Comparison of ENCODE assay signal across 13 cellular contexts in genomic region chr15:79644091-79644490, GRCh38.
DNase-seq lines count a peak whose midpoint lies in the region; ATAC-seq and TF ChIP-seq lines count a peak whose summit lies in the region.
"Had no signal": no experiment of that assay in that cellular context is flagged by ENCODE, and none has a peak within 500 bp of the region (broad histone marks: within the 10 kb centered on the region; RNA-seq: fewer than 3 reads in every experiment).

No MANE protein-coding gene starts in this region.

- intact Hi-C loops in prostate gland (cut with DNase I) = no loop called here

- in situ Hi-C loops in ACHN (cut with HindIII; ENCODE audit: low pct_ligation_motif_present, low pct_unique_long_range_greater_than_20kb, low sequenced_read_pairs) = no loop called here

- H3K4me1 Mint-ChIP-seq in T-helper 2 cell treated with Interferon-gamma antibody and Interleukin-4, amounts not matched to agents 5 μg/mL and 100 μg/mL, for 36 hours (ENCODE audit: low read depth) = peaks cover 3% of the 10 kb centered on the region

- H3K4me3 ChIP-seq in fibroblast of the aortic adventitia (ENCODE audit: low read depth, low read length) = no peak overlapping the region
- no peak overlapping the region for H3K4me3 ChIP-seq in prostate gland
- H3K4me3 ChIP-seq: hepatocyte, SK-N-MC, testis had no signal

- H3K27me3 Mint-ChIP-seq in T-helper 2 cell treated with Interferon-gamma antibody and Interleukin-4, amounts not matched to agents 5 μg/mL and 100 μg/mL, for 36 hours (ENCODE audit: low read depth) = peaks cover 3% of the 10 kb centered on the region

- peaks cover 2% of the 10 kb centered on the region for H3K36me3 Mint-ChIP-seq in T-helper 2 cell treated with Interferon-gamma antibody and Interleukin-4, amounts not matched to agents 5 μg/mL and 100 μg/mL, for 36 hours (ENCODE audit: low read depth)

- H3K9me3 Mint-ChIP-seq in T-helper 2 cell treated with Interferon-gamma antibody and Interleukin-4, amounts not matched to agents 5 μg/mL and 100 μg/mL, for 36 hours = peaks cover 4% of the 10 kb centered on the region

- H3K4me3 Mint-ChIP-seq in T-helper 2 cell treated with Interferon-gamma antibody and Interleukin-4, amounts not matched to agents 5 μg/mL and 100 μg/mL, for 36 hours = no peak overlapping the region

- no peak overlapping the region for H3K27ac ChIP-seq in prostate gland
- H3K27ac ChIP-seq: hepatocyte, KMS-11, SK-N-MC, testis had no signal

- ATAC-seq in HG03354 (IDR thresholded peaks at IDR 0.05; ENCODE audit: poor library complexity, severe bottlenecking, unreplicated experiment) = no peak

- no peaks in the 10 kb centered on the region for H3K4me1 ChIP-seq in prostate gland (replicated peaks)
- H3K4me1 ChIP-seq: testis had no signal

- no peaks in the 10 kb centered on the region for H3K27me3 ChIP-seq in prostate gland (replicated peaks; ENCODE audit: insufficient read depth)
- H3K27me3 ChIP-seq: hepatocyte, testis had no signal

- no peak for TF ChIP-seq CTCF in fibroblast of the aortic adventitia (IDR thresholded peaks at IDR 0.05; ENCODE audit: insufficient read depth, low read length)
- TF ChIP-seq CTCF in prostate gland (IDR thresholded peaks at IDR 0.05) = no peak

- DNase-seq in ACHN (peak; percentile 31), GM03348 (ENCODE audit: low spot score) (peak; percentile 45), fibroblast of the aortic adventitia (ENCODE audit: low read depth) (peak; percentile 67), NCI-H446 treated with DMSO at 0.1 percent for 48 hours (lab: John Stamatoyannopoulos, UW) (no peak), prostate gland (ENCODE audit: low spot score) (no peak)
- DNase-seq in T-helper 2 cell treated with Interferon-gamma antibody and Interleukin-4, amounts not matched to agents 5 μg/mL and 100 μg/mL, for 36 hours (ENCODE audit: low spot score) = peak; percentile 33
- no peak for DNase-seq in activated CD4-positive, CD25-positive, alpha-beta regulatory T cell treated with anti-CD3 and anti-CD28 coated beads, Interleukin-2, amount 50 U/mL, for 72 hours
- DNase-seq: NCI-H345, testis had no signal

- TF ChIP-seq POLR2A in prostate gland (IDR thresholded peaks at IDR 0.05) = no peak

- 39% methylated on average over 2 of the region's 2 CpGs for WGBS in prostate gland

- H3K36me3 ChIP-seq in prostate gland = no peaks in the 10 kb centered on the region

- H3K27ac Mint-ChIP-seq in T-helper 2 cell treated with Interferon-gamma antibody and Interleukin-4, amounts not matched to agents 5 μg/mL and 100 μg/mL, for 36 hours = peak overlapping the region; percentile 24

- no peaks in the 10 kb centered on the region for H3K9me3 ChIP-seq in prostate gland
- H3K9me3 ChIP-seq: testis had no signal

Comparison
In these comparisons a context has a peak if more than half of its experiments do, and no peak if none do; other contexts are left out.
1. DNase-seq: peak in ACHN (single experiment), GM03348 (single experiment), T-helper 2 cell treated with Interferon-gamma antibody and Interleukin-4, amounts not matched to agents 5 μg/mL and 100 μg/mL, for 36 hours (single experiment) and fibroblast of the aortic adventitia (single experiment); none in NCI-H446 treated with DMSO at 0.1 percent for 48 hours (single experiment), activated CD4-positive, CD25-positive, alpha-beta regulatory T cell treated with anti-CD3 and anti-CD28 coated beads, Interleukin-2, amount 50 U/mL, for 72 hours (single experiment) and prostate gland (single experiment).